22 cellular contexts compared by ENCODE assay signal in the genomic region with DNA sequence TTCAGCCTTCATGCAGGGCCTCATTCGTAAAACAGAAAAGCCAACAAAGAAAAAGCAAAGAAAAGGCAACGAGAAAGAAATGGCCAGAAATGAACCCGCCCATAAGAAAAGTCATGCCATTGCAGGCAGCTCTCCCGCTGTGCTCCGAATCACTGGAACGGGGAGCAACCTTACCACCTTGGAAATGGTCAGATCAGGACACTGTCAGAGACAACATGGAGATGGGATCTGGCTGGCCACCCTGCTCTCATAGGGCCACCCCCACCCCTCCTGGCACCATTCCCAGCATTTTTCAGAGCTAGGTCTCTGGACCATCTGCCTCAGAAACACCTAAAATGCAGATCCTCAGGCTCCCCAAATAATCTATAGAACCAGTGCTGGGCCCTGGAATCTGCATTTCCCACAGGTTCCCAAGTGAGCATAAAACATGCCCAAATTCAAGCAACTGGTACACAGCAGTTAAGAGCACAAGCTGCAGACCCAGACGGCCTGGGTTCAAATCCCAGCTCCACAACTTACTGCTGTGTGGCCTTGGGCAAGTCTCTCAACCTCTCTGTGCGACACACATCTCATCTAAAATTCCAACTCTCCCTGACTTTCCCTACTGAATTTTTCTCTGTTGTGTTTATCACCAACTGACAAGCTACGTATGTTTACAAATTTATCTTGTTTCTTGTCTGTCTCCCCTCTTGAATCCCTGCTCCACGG.
"Had no signal": no experiment of that assay in that cellular context is flagged by ENCODE, and none has a peak within 500 bp of the region (broad histone marks: within the 10 kb centered on the region; RNA-seq: fewer than 3 reads in every experiment).

No MANE protein-coding gene starts in this region.

- H3K4me1 Mint-ChIP-seq: activated CD4-positive, alpha-beta T cell treated with anti-CD3 and anti-CD28 coated beads, Interleukin-2, amount 10 ng/mL, durations not matched to agents 24 days and 14 days; activated CD8-positive, alpha-beta memory T cell treated with anti-CD3 and anti-CD28 coated beads, Interleukin-2, amount 10 ng/mL, durations not matched to agents 7 days and 5 days had no signal

- H3K36me3 Mint-ChIP-seq: activated CD8-positive, alpha-beta memory T cell treated with anti-CD3 and anti-CD28 coated beads, Interleukin-2, amount 10 ng/mL, durations not matched to agents 7 days and 5 days; natural killer cell; type B pancreatic cell had no signal

- H3K27me3 ChIP-seq: ascending aorta had no signal

- H3K36me3 ChIP-seq: ascending aorta, esophagus squamous epithelium, gastrocnemius medialis, prostate gland, spleen, thoracic aorta, vagina had no signal

- ATAC-seq: activated CD4-positive, CD25-positive, alpha-beta regulatory T cell treated with anti-CD3 and anti-CD28 coated beads, Interleukin-2, amount 50 U/mL, for 24 hours; activated CD8-positive, alpha-beta memory T cell treated with anti-CD3 and anti-CD28 coated beads, Interleukin-2, amount 10 ng/mL, durations not matched to agents 7 days and 5 days; activated CD8-positive, alpha-beta T cell treated with anti-CD3 and anti-CD28 coated beads for 36 hours; activated naive CD4-positive, alpha-beta T cell treated with anti-CD3 and anti-CD28 coated beads, Interleukin-2, amount 50 U/mL, for 72 hours; gastrocnemius medialis; left ventricle myocardium superior; natural killer cell had no signal

- H3K9me3 ChIP-seq: ascending aorta, esophagus squamous epithelium, gastrocnemius medialis, prostate gland, spleen, thoracic aorta, vagina had no signal

- H3K4me3 ChIP-seq: ascending aorta, esophagus squamous epithelium, gastrocnemius medialis, prostate gland, spleen, thoracic aorta, vagina had no signal

- H3K9me3 Mint-ChIP-seq: activated CD4-positive, alpha-beta T cell treated with anti-CD3 and anti-CD28 coated beads, Interleukin-2, amount 10 ng/mL, durations not matched to agents 24 days and 14 days; activated CD8-positive, alpha-beta T cell treated with anti-CD3 and anti-CD28 coated beads for 36 hours; activated naive CD4-positive, alpha-beta T cell treated with anti-CD3 and anti-CD28 coated beads, Interleukin-2, amount 50 U/mL, for 72 hours; natural killer cell; type B pancreatic cell had no signal

- H3K27ac ChIP-seq: ascending aorta, esophagus squamous epithelium, gastrocnemius medialis, prostate gland, spleen, thoracic aorta, vagina had no signal

- H3K4me1 ChIP-seq: ascending aorta, gastrocnemius medialis, prostate gland, vagina had no signal

- DNase-seq: activated CD4-positive, alpha-beta T cell treated with anti-CD3 and anti-CD28 coated beads, Interleukin-2, amount 10 ng/mL, durations not matched to agents 24 days and 14 days; activated CD8-positive, alpha-beta memory T cell treated with anti-CD3 and anti-CD28 coated beads, Interleukin-2, amount 10 ng/mL, durations not matched to agents 7 days and 5 days; activated CD8-positive, alpha-beta T cell treated with anti-CD3 and anti-CD28 coated beads for 36 hours; activated gamma-delta T cell; activated T-cell treated with anti-CD3 and anti-CD28 coated beads for 4 hours; esophagus squamous epithelium; gastrocnemius medialis; left ventricle myocardium superior; mammary epithelial cell; midbrain; natural killer cell; spleen; stimulated activated CD4-positive, alpha-beta T cell treated with anti-CD3 and anti-CD28 coated beads, Interleukin-4, amount 100 ng/mL, for 1 hour; stimulated activated naive CD4-positive, alpha-beta T cell had no signal

- H3K27ac Mint-ChIP-seq: activated CD4-positive, alpha-beta T cell treated with anti-CD3 and anti-CD28 coated beads, Interleukin-2, amount 10 ng/mL, durations not matched to agents 24 days and 14 days; activated CD8-positive, alpha-beta memory T cell treated with anti-CD3 and anti-CD28 coated beads, Interleukin-2, amount 10 ng/mL, durations not matched to agents 7 days and 5 days; activated CD8-positive, alpha-beta T cell treated with anti-CD3 and anti-CD28 coated beads for 36 hours; activated naive CD4-positive, alpha-beta T cell treated with anti-CD3 and anti-CD28 coated beads, Interleukin-2, amount 50 U/mL, for 72 hours; endodermal cell; natural killer cell; type B pancreatic cell had no signal

- H3K4me3 Mint-ChIP-seq: activated CD4-positive, alpha-beta T cell treated with anti-CD3 and anti-CD28 coated beads, Interleukin-2, amount 10 ng/mL, durations not matched to agents 24 days and 14 days; activated CD8-positive, alpha-beta memory T cell treated with anti-CD3 and anti-CD28 coated beads, Interleukin-2, amount 10 ng/mL, durations not matched to agents 7 days and 5 days; activated CD8-positive, alpha-beta T cell treated with anti-CD3 and anti-CD28 coated beads for 36 hours; endodermal cell; natural killer cell; type B pancreatic cell had no signal
